In genomic region chr17:73231841-73232586, GRCh38 we compare ENCODE assay signal across 8 cellular contexts. TPM values are rescaled to one million over a fixed set of nuclear protein-coding genes. Genes with fewer than 3 reads are reported as not detected.
DNase-seq lines count a peak whose midpoint lies in the region; ATAC-seq and TF ChIP-seq lines count a peak whose summit lies in the region.

No MANE protein-coding gene starts in this region.

- peak; percentile 84 for ATAC-seq in GM18505 (IDR thresholded peaks at IDR 0.05; ENCODE audit: unreplicated experiment)
- peak; percentile 88 for ATAC-seq in HG02970 (IDR thresholded peaks at IDR 0.05; ENCODE audit: low FRiP score, unreplicated experiment)
- peak; percentile 98 for ATAC-seq in aorta (ENCODE audit: low FRiP score)

- DNase-seq in NCI-H1930 (lab: John Stamatoyannopoulos, UW) (peak; percentile 95 to 96), T-helper 22 cell (ENCODE audit: low read depth) (peak; percentile 92), astrocyte of the cerebellum (ENCODE audit: low read depth) (peak; percentile 78), hepatic stellate cell (ENCODE audit: low spot score) (peak; percentile 98), aorta (peak; percentile 97 to 99)

- 0 to 1% methylated on average over 50 to 63 of the region's 63 CpGs for WGBS in aorta, 2 donors

- H3K36me3 ChIP-seq in rectal smooth muscle tissue (ENCODE audit: control insufficient read depth, insufficient read depth, low read length) (peaks cover 11% of the 10 kb centered on the region), aorta (ENCODE audit: control insufficient read depth in 1 of 2, insufficient read depth in 2 of 2, low read length in 1 of 2) (peaks cover 0 to 3% of the 10 kb centered on the region in 2 donors)

- peak; percentile 11 for TF ChIP-seq CTCF in astrocyte of the cerebellum (IDR thresholded peaks at IDR 0.05; ENCODE audit: low read depth, low read length, missing control alignments)

- intact Hi-C loops in aorta (cut with DNase I), result loop anchor here (5.0 to 10.0 kb wide), 2 partner anchors 40 to 533 kb away; partner anchors contain the start of gene COG1 (in 1 of the 2)

- H3K4me3 ChIP-seq in astrocyte of the cerebellum (ENCODE audit: low read depth, low read length) (peak overlapping the region; percentile 92), rectal smooth muscle tissue (ENCODE audit: low read length) (peak overlapping the region; percentile 89), aorta (ENCODE audit: low read length in 2 of 2) (peak overlapping the region; percentile 95 to 97)

- H3K27ac ChIP-seq in rectal smooth muscle tissue (ENCODE audit: low read depth, low read length), result peak overlapping the region; percentile 75
- peak overlapping the region in 1 of 2 donors; percentile 49 for H3K27ac ChIP-seq in aorta (ENCODE audit: low read depth in 1 of 2, low read length in 2 of 2)

- peak overlapping the region; percentile 85 for H3K9ac ChIP-seq in rectal smooth muscle tissue (ENCODE audit: low read length)

- TF ChIP-seq POLR2A in GM18505 (IDR thresholded peaks at IDR 0.05; ENCODE audit: borderline replicate concordance, extremely low read depth, insufficient read depth, insufficient read length), result peak; percentile 69

- H3K27me3 ChIP-seq in rectal smooth muscle tissue (ENCODE audit: control insufficient read depth, insufficient read depth, low read length) (no peaks in the 10 kb centered on the region), aorta (ENCODE audit: control insufficient read depth in 1 of 2, insufficient read depth in 2 of 2, low read length in 1 of 2) (no peaks in the 10 kb centered on the region)

- no peaks in the 10 kb centered on the region for H3K9me3 ChIP-seq in aorta (ENCODE audit: control insufficient read depth, low read length)

- H3K4me1 ChIP-seq in rectal smooth muscle tissue (ENCODE audit: control insufficient read depth, insufficient read depth, low read length) (no peaks in the 10 kb centered on the region), aorta (ENCODE audit: control insufficient read depth in 1 of 2, insufficient read depth in 2 of 2, low read length in 2 of 2) (peaks cover 0 to 8% of the 10 kb centered on the region in 2 donors)

- in situ Hi-C loops in astrocyte of the cerebellum (cut with HindIII; ENCODE audit: low sequenced_read_pairs), result no loop called here

RNA-seq across cellular contexts. Expression of gene CPSF4L, which starts 29.7 kb away (rescaled TPM):
- total RNA-seq in aorta, result under 1 TPM in 1 of 2 donors, not detected in 1; 0.81 TPM
- polyA plus RNA-seq in aorta, result not detected

RNA-seq across cellular contexts. Expression of gene COG1, which starts 39.2 kb away (rescaled TPM):
- 10 to 100 TPM; 36.0 to 43.4 TPM for total RNA-seq in aorta
- 10 to 100 TPM in 1 of 2 donors, 1 to 10 TPM in 1; 7.9 to 22.5 TPM for polyA plus RNA-seq in aorta
